In the genomic region with DNA sequence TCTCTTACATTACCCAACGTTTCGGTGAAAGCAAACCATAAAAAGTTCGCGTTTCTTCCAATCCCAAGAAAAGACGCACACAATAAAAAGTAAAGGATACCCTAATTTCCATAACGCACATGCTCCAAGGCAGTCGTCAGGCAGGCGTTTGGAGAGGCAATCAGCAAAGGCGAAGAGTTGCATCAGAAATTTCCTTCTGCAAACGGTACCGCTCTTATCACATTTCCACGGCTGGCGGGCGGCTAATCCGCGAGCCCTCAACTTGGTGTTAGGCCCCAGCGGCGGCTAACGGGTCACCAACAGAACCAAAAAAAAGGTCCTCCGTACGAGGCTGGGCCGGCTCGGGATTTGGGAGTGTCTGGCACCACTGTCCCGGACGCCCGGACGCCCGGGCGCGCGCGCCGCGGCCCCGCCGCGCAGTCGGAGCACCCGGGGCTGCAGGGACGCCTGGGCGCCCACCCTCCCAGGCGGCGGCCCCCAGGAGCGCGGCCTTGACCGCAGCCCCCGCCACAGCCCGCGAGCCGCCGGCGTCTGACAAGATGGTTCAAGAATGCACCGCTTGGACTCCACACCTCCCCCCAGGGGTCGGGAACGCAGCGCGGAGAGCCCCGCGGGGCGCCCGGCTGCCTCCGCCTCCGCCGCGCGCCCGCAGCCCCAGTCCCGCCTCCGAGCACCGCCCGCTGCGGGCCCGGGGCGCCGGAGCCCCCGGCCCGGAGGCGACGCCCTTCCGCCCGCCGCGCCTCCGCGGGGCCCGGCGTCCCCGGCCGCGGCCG, we compare ENCODE assay signal across 8 cellular contexts. TPM values are rescaled to one million over a fixed set of nuclear protein-coding genes. Genes with fewer than 3 reads are reported as not detected.
DNase-seq lines count a peak whose midpoint lies in the region; ATAC-seq and TF ChIP-seq lines count a peak whose summit lies in the region.

No MANE protein-coding gene starts in this region.

- no peak for ATAC-seq in HG03139 (IDR thresholded peaks at IDR 0.05; ENCODE audit: unreplicated experiment)

- H3K36me3 ChIP-seq in endocrine pancreas (ENCODE audit: control insufficient read depth, insufficient read depth, low read length) (no peaks in the 10 kb centered on the region), uterus (no peaks in the 10 kb centered on the region)

- peak overlapping the region; percentile 82 to 83 for H3K27ac ChIP-seq in uterus

- no peak for TF ChIP-seq CTCF in uterus (IDR thresholded peaks at IDR 0.05)

- H3K4me3 ChIP-seq in endocrine pancreas (ENCODE audit: control insufficient read depth, insufficient read depth, low read length) (peak overlapping the region; percentile 60), uterus (peak overlapping the region; percentile 41 to 55)

- H3K27me3 ChIP-seq in endocrine pancreas (ENCODE audit: control insufficient read depth, insufficient read depth, low read length), result no peaks in the 10 kb centered on the region
- H3K27me3 ChIP-seq in uterus, result no peaks in the 10 kb centered on the region

- H3K4me1 ChIP-seq in endocrine pancreas (ENCODE audit: control insufficient read depth, insufficient read depth, low read length), result no peaks in the 10 kb centered on the region
- H3K4me1 ChIP-seq in uterus, result no peaks in the 10 kb centered on the region

- no peak for TF ChIP-seq POLR2A in uterus (IDR thresholded peaks at IDR 0.05)

- H3K9me3 ChIP-seq in endocrine pancreas (ENCODE audit: control insufficient read depth, low read length) (no peaks in the 10 kb centered on the region), uterus (no peaks in the 10 kb centered on the region)

- peak overlapping the region; percentile 19 for H3K9ac ChIP-seq in endocrine pancreas (ENCODE audit: control insufficient read depth, insufficient read depth, low read length)

- intact Hi-C loops in uterus (cut with DNase I; ENCODE audit: low total_unique reads), result no loop called here

- peak; percentile 20 for DNase-seq in stimulated activated CD4-positive, alpha-beta T cell treated with anti-CD3 and anti-CD28 coated beads, Interleukin-15, amount 100 ng/mL, for 24 hours
- no peak for DNase-seq in stimulated activated CD4-positive, alpha-beta T cell treated with anti-CD3 and anti-CD28 coated beads, Interleukin-2, amount 100 ng/mL, for 48 hours
- DNase-seq in SW480 (ENCODE audit: low spot score) (peak; percentile 74), mesenteric fat pad (ENCODE audit: low spot score) (peak; percentile 85), uterus (peak; percentile 28 to 39), hypothalamus (lab: John Stamatoyannopoulos, UW) (no peak)

RNA-seq across cellular contexts. Expression of a gene that starts 9.8 kb away (rescaled TPM):
- total RNA-seq in mesenteric fat pad (95.7 TPM), uterus (10 to 100 TPM; 33.9 to 72.6 (median 41.8) TPM)

Comparison
In these comparisons a context has a peak if more than half of its experiments do, and no peak if none do; other contexts are left out.
1. DNase-seq: peak in stimulated activated CD4-positive, alpha-beta T cell treated with anti-CD3 and anti-CD28 coated beads, Interleukin-15, amount 100 ng/mL, for 24 hours (single experiment), SW480 (single experiment), mesenteric fat pad (single experiment) and uterus (2 of 2); none in stimulated activated CD4-positive, alpha-beta T cell treated with anti-CD3 and anti-CD28 coated beads, Interleukin-2, amount 100 ng/mL, for 48 hours (0 of 2) and hypothalamus (0 of 51).